ENCODE assay signal across 10 cellular contexts in genomic region chr1:33060579-33061083, GRCh38. TPM values are rescaled to one million over a fixed set of nuclear protein-coding genes. Genes with fewer than 3 reads are reported as not detected.
DNase-seq lines count a peak whose midpoint lies in the region; ATAC-seq and TF ChIP-seq lines count a peak whose summit lies in the region.
"Had no signal": no experiment of that assay in that cellular context is flagged by ENCODE, and none has a peak within 500 bp of the region (broad histone marks: within the 10 kb centered on the region; RNA-seq: fewer than 3 reads in every experiment).

No MANE protein-coding gene starts in this region.

- ATAC-seq in GM21515 (IDR thresholded peaks at IDR 0.05; ENCODE audit: unreplicated experiment), result no peak

- in situ Hi-C loops in brain microvascular endothelial cell (cut with HindIII; ENCODE audit: low pct_ligation_motif_present, low sequenced_read_pairs), result no loop called here

- H3K27me3 ChIP-seq in brain microvascular endothelial cell (replicated peaks), result no peaks in the 10 kb centered on the region
- H3K27me3 ChIP-seq: suprapubic skin had no signal

- TF ChIP-seq CTCF in brain microvascular endothelial cell (IDR thresholded peaks at IDR 0.05; ENCODE audit: low read depth, low read length, missing control alignments), result no peak

- DNase-seq in LHCN-M2 (ENCODE audit: low read depth) (peak; percentile 99), brain microvascular endothelial cell (peak; percentile 95), hepatic stellate cell (ENCODE audit: low spot score) (peak; percentile 78), substantia nigra (lab: John Stamatoyannopoulos, UW) (peak in 33 of 49 donors; percentile 8 to 73 (median 38)), NCI-H146 treated with DMSO at 0.1 percent for 48 hours (lab: John Stamatoyannopoulos, UW; ENCODE audit: unreplicated experiment) (no peak), SK-N-DZ (ENCODE audit: low spot score) (no peak)
- no peak for DNase-seq in activated effector memory CD4-positive, alpha-beta T cell treated with anti-CD3 and anti-CD28 coated beads, Interleukin-2, amount 50 U/mL, for 16 hours
- DNase-seq: KBM-7 had no signal

- H3K27ac ChIP-seq in brain microvascular endothelial cell, result peak overlapping the region; percentile 75
- H3K27ac ChIP-seq in substantia nigra (ENCODE audit: low read depth, low read length, poor library complexity, severe bottlenecking), result peak overlapping the region; percentile 64
- H3K27ac ChIP-seq: suprapubic skin had no signal

- H3K36me3 ChIP-seq in brain microvascular endothelial cell (replicated peaks), result no peaks in the 10 kb centered on the region
- H3K36me3 ChIP-seq: suprapubic skin had no signal

- H3K4me3 ChIP-seq in brain microvascular endothelial cell (ENCODE audit: low read depth, low read length), result no peak overlapping the region
- H3K4me3 ChIP-seq: suprapubic skin had no signal

RNA-seq across cellular contexts. Expression of gene AZIN2, which starts 20.3 kb away (rescaled TPM):
- total RNA-seq in LHCN-M2 (2014; rRNA removed), result 4.9 and 5.0 TPM in 2 replicates
- 8.0 TPM for polyA plus RNA-seq in LHCN-M2 (2012)
- polyA plus RNA-seq in SK-N-DZ (2014; cell fraction: cytosol; rRNA removed), result 0.99 TPM in 1 of 2 replicates, not detected in the other
- polyA plus RNA-seq in SK-N-DZ (2014; cell fraction: nucleus; rRNA removed), result 0.64 and 3.8 TPM in 2 replicates

RNA-seq across cellular contexts. Expression of gene AK2, which starts 23.9 kb away (rescaled TPM):
- 182 and 189 TPM in 2 replicates for total RNA-seq in LHCN-M2 (2014; rRNA removed)
- 160 TPM for polyA plus RNA-seq in LHCN-M2 (2012)
- 231 and 248 TPM in 2 replicates for polyA plus RNA-seq in SK-N-DZ (2014; cell fraction: cytosol; rRNA removed)
- 239 and 380 TPM in 2 replicates for polyA plus RNA-seq in SK-N-DZ (2014; cell fraction: nucleus; rRNA removed)

Comparison
In these comparisons a context has a peak if more than half of its experiments do, and no peak if none do; other contexts are left out.
1. DNase-seq: peak in LHCN-M2 (single experiment), brain microvascular endothelial cell (single experiment), hepatic stellate cell (single experiment) and substantia nigra (33 of 49); none in activated effector memory CD4-positive, alpha-beta T cell treated with anti-CD3 and anti-CD28 coated beads, Interleukin-2, amount 50 U/mL, for 16 hours (single experiment), NCI-H146 treated with DMSO at 0.1 percent for 48 hours (single experiment) and SK-N-DZ (single experiment).